In the genomic region with DNA sequence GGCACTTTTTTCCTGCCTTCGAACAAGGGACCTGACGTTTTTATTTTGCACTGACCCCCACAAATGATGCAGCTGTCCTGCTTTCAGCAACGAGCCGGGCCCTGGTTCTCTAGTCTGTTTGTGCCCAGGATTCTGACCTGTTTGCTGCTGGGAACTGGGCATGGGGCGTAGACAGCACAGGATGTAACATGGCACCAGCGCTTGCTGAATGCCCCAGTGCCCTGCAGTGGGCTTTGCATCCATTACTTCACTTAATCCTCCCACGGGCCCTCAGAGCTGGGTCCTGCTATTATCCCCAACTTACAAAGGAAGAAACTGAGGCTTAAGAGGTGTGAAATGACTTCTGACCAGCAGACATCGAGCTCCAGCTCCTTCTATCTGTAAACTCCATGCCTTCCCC, we compare ENCODE assay signal across 21 cellular contexts.
"Had no signal": no experiment of that assay in that cellular context is flagged by ENCODE, and none has a peak within 500 bp of the region (broad histone marks: within the 10 kb centered on the region; RNA-seq: fewer than 3 reads in every experiment).

No MANE protein-coding gene starts in this region.

- H3K4me3 ChIP-seq: dorsolateral prefrontal cortex, gastrocnemius medialis, heart right ventricle, left lung, lower lobe of right lung, neural progenitor cell, ovary, testis, tibial nerve had no signal

- DNase-seq: cortex of kidney; effector CD8-positive, alpha-beta T cell; gastrocnemius medialis; heart right ventricle; hypothalamus; left lung; lower lobe of right lung; midbrain; nucleus accumbens; right cardiac atrium; stimulated activated CD4-positive, alpha-beta T cell treated with anti-CD3 and anti-CD28 coated beads, Interleukin-15, amount 100 ng/mL, for 24 hours; stimulated activated CD4-positive, alpha-beta T cell treated with anti-CD3 and anti-CD28 coated beads, Interleukin-1b, Interleukin-23, amount 100 ng/mL, for 48 hours; stimulated activated CD4-positive, alpha-beta T cell treated with anti-CD3 and anti-CD28 coated beads, Interleukin-4, amount 100 ng/mL, for 24 hours; testis had no signal

- H3K9me3 ChIP-seq: gastrocnemius medialis, left lung, lower lobe of right lung, ovary, testis, tibial nerve had no signal

- H3K36me3 ChIP-seq: gastrocnemius medialis, heart right ventricle, left lung, lower lobe of right lung, neural progenitor cell, ovary, tibial nerve had no signal

- H3K27ac ChIP-seq: dorsolateral prefrontal cortex, gastrocnemius medialis, heart right ventricle, left lung, lower lobe of right lung, neural progenitor cell, ovary, testis, tibial nerve had no signal

- H3K27me3 ChIP-seq: dorsolateral prefrontal cortex, gastrocnemius medialis, heart right ventricle, left lung, neural progenitor cell, ovary, testis, tibial nerve had no signal

- H3K4me1 ChIP-seq: gastrocnemius medialis, left lung, lower lobe of right lung, neural progenitor cell, testis had no signal

- ATAC-seq: esophagus mucosa; gastrocnemius medialis; heart right ventricle; left lung; lower lobe of right lung; natural killer cell treated with Interleukin-12 subunit alpha and Interleukin-12 subunit beta and Interleukin-15 and Interleukin-18, amount 100 ng/mL, for 72 hours; right cardiac atrium; stimulated activated memory B cell treated with anti-CD40 and anti-IgM and Interleukin-4, amounts not matched to agents 10 μg/mL and 1 μg/mL and 100 μg/mL, for 72 hours had no signal
